ENCODE assay signal across 16 cellular contexts in the genomic region with DNA sequence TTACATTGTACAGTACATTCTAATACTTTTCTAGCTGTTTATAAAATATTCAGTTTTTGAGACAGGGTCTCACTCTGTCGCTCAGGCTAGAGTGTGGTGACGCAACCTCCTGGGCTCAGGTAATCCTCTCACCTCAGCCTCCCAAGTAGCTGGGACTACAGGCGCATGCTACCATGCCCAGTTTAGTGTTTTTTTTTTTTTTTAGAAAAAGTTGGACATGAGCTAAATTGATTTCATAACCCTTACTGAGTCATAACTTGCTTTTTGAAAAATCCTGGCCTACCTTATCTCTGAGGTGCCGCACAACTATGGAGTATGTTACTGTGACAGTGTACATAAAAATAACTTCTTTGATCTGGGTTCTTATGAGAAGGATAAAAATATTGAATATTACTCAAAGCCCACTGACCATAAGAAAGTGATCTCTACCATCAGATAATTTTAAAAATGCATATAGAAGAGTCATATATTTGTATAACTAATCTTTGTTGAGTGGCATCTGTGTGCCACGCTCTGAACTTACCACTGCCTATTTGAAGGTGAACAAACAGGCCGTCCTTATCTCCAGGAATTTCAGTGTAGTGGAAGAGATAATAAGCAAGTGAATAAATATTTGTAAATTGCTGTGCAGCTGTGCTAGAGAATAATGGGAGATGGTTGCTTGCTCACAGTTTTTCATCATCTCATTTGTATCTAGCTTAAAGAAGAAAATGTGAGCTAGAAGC.
"Had no signal": no experiment of that assay in that cellular context is flagged by ENCODE, and none has a peak within 500 bp of the region (broad histone marks: within the 10 kb centered on the region; RNA-seq: fewer than 3 reads in every experiment).

No MANE protein-coding gene starts in this region.

- H3K27ac ChIP-seq: ascending aorta, parathyroid adenoma, tibial artery, vagina had no signal

- H3K27me3 Mint-ChIP-seq: activated naive CD8-positive, alpha-beta T cell treated with anti-CD3 and anti-CD28 coated beads, Interleukin-2, amount 10 ng/mL, durations not matched to agents 7 days and 5 days; T-cell had no signal

- H3K27ac Mint-ChIP-seq: activated naive CD8-positive, alpha-beta T cell treated with anti-CD3 and anti-CD28 coated beads, Interleukin-2, amount 10 ng/mL, durations not matched to agents 7 days and 5 days; T-cell had no signal

- H3K4me1 ChIP-seq: parathyroid adenoma, vagina had no signal

- H3K4me3 Mint-ChIP-seq: activated naive CD8-positive, alpha-beta T cell treated with anti-CD3 and anti-CD28 coated beads, Interleukin-2, amount 10 ng/mL, durations not matched to agents 7 days and 5 days; neural crest cell; T-cell had no signal

- H3K36me3 ChIP-seq: ascending aorta, tibial artery, vagina had no signal

- H3K27me3 ChIP-seq: ascending aorta, tibial artery, vagina had no signal

- H3K36me3 Mint-ChIP-seq: activated naive CD8-positive, alpha-beta T cell treated with anti-CD3 and anti-CD28 coated beads, Interleukin-2, amount 10 ng/mL, durations not matched to agents 7 days and 5 days; T-cell had no signal

- H3K4me3 ChIP-seq: ascending aorta, tibial artery, vagina had no signal

- H3K9me3 ChIP-seq: ascending aorta, tibial artery, vagina had no signal

- ATAC-seq: T-cell had no signal

- DNase-seq: activated CD4-positive, CD25-positive, alpha-beta regulatory T cell treated with anti-CD3 and anti-CD28 coated beads, Interleukin-2, amount 50 U/mL, for 72 hours; activated naive CD4-positive, alpha-beta T cell; activated naive CD8-positive, alpha-beta T cell treated with anti-CD3 and anti-CD28 coated beads, Interleukin-2, amount 10 ng/mL, durations not matched to agents 7 days and 5 days; activated T-cell treated with anti-CD3 and anti-CD28 coated beads for 4 hours; erythroblast; kidney glomerular epithelial cell; stimulated activated CD4-positive, alpha-beta T cell treated with anti-CD3 and anti-CD28 coated beads, Interleukin-15, amount 100 ng/mL, for 24 hours; stimulated activated CD4-positive, alpha-beta T cell treated with anti-CD3 and anti-CD28 coated beads, Interleukin-4, amount 100 ng/mL, for 24 hours; stimulated activated naive CD4-positive, alpha-beta T cell; T-cell; T-helper 9 cell; tibial artery had no signal

- H3K4me1 Mint-ChIP-seq: activated naive CD8-positive, alpha-beta T cell treated with anti-CD3 and anti-CD28 coated beads, Interleukin-2, amount 10 ng/mL, durations not matched to agents 7 days and 5 days; neural crest cell; T-cell had no signal
